Comparison of ENCODE assay signal across 1 cellular context in genomic region chr17:42405963-42406495, GRCh38.
TF ChIP-seq lines count a peak whose summit lies in the region.

No MANE protein-coding gene starts in this region.

TF ChIP-seq in IMR-90, 13 proteins besides CTCF, POLR2A, EP300 and RAD21:
- TF ChIP-seq BHLHE40 (IDR thresholded peaks at IDR 0.05; ENCODE audit: low read depth, low read length) = no peak
- TF ChIP-seq NFE2L2 (IDR thresholded peaks at IDR 0.05; ENCODE audit: low read depth, low read length) = no peak
- TF ChIP-seq MAFK (IDR thresholded peaks at IDR 0.05; ENCODE audit: low read depth, low read length) = no peak
- no peak for TF ChIP-seq RFX5 (IDR thresholded peaks at IDR 0.05; ENCODE audit: low read depth, low read length)
- no peak for TF ChIP-seq ELK1 (IDR thresholded peaks at IDR 0.05; ENCODE audit: borderline replicate concordance, low read depth, low read length)
- peak; percentile 97 for TF ChIP-seq CEBPB (IDR thresholded peaks at IDR 0.05; ENCODE audit: low read depth, low read length)
- TF ChIP-seq SMC3 (IDR thresholded peaks at IDR 0.05; ENCODE audit: low read depth, low read length) = peak; percentile 82
